34 cellular contexts compared by ENCODE assay signal in the genomic region with DNA sequence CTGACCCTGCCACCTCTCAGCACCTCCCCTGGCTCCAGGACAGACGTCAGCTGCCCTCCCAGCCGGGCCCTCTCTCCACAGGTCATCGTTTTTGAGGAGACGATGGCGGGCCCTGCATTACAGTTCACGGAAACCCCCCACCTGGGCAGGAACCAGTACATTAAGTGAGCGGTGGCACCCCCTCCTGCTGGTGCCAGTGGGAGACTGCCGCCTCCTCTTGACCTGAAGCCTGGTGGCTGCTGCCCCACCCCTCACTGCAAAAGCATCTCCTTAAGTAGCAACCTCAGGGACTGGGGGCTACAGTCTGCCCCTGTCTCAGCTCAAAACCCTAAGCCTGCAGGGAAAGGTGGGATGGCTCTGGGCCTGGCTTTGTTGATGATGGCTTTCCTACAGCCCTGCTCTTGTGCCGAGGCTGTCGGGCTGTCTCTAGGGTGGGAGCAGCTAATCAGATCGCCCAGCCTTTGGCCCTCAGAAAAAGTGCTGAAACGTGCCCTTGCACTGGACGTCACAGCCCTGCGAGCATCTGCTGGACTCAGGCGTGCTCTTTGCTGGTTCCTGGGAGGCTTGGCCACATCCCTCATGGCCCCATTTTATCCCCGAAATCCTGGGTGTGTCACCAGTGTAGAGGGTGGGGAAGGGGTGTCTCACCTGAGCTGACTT. TPM values are rescaled to one million over a fixed set of nuclear protein-coding genes. Genes with fewer than 3 reads are reported as not detected.
"Had no signal": no experiment of that assay in that cellular context is flagged by ENCODE, and none has a peak within 500 bp of the region (broad histone marks: within the 10 kb centered on the region; RNA-seq: fewer than 3 reads in every experiment).

No MANE protein-coding gene starts in this region.

- DNase-seq: dermis blood vessel endothelial cell; effector memory CD4-positive, alpha-beta T cell; foreskin keratinocyte; heart right ventricle; hippocampal formation; kidney glomerular epithelial cell; naive B cell; retina; stimulated activated CD4-positive, alpha-beta T cell treated with anti-CD3 and anti-CD28 coated beads, Interleukin-2, amount 100 ng/mL, for 24 hours; stimulated activated CD4-positive, alpha-beta T cell treated with anti-CD3 and anti-CD28 coated beads, Interleukin-4, amount 100 ng/mL, for 24 hours; stimulated activated naive CD8-positive, alpha-beta T cell treated with anti-CD3 and anti-CD28 coated beads, Interleukin-15, Interleukin-2, amounts not matched to agents 100 U/mL and 50 U/mL, for 24 hours; substantia nigra; testis; tibial artery; upper lobe of left lung had no signal

- H3K4me3 ChIP-seq: coronary artery, esophagus muscularis mucosa, gastroesophageal sphincter, heart right ventricle, lung, mucosa of descending colon, right lobe of liver, smooth muscle cell, testis, tibial artery, upper lobe of left lung had no signal

- H3K36me3 Mint-ChIP-seq: memory B cell; mesothelial cell of epicardium; naive B cell; natural killer cell treated with Interleukin-12 subunit alpha and Interleukin-12 subunit beta and Interleukin-15 and Interleukin-18, amount 100 ng/mL, for 72 hours; stimulated activated memory B cell treated with anti-CD40 and anti-IgM and Interleukin-4, amounts not matched to agents 10 μg/mL and 1 μg/mL and 100 μg/mL, for 72 hours had no signal

- H3K27me3 Mint-ChIP-seq: natural killer cell treated with Interleukin-12 subunit alpha and Interleukin-12 subunit beta and Interleukin-15 and Interleukin-18, amount 100 ng/mL, for 72 hours had no signal

- H3K27ac ChIP-seq: coronary artery, esophagus muscularis mucosa, foreskin keratinocyte, gastroesophageal sphincter, heart right ventricle, right lobe of liver, testis, tibial artery, upper lobe of left lung had no signal

- H3K4me2 ChIP-seq: smooth muscle cell had no signal

- ATAC-seq: foreskin keratinocyte; gastroesophageal sphincter; heart right ventricle; left ventricle myocardium superior; mucosa of descending colon; natural killer cell treated with Interleukin-12 subunit alpha and Interleukin-12 subunit beta and Interleukin-15 and Interleukin-18, amount 100 ng/mL, for 72 hours; right lobe of liver; stimulated activated memory B cell treated with anti-CD40 and anti-IgM and Interleukin-4, amounts not matched to agents 10 μg/mL and 1 μg/mL and 100 μg/mL, for 72 hours; stimulated activated naive CD8-positive, alpha-beta T cell treated with anti-CD3 and anti-CD28 coated beads, Interleukin-15, Interleukin-2, amounts not matched to agents 100 U/mL and 50 U/mL, for 24 hours had no signal

- H3K36me3 ChIP-seq: heart right ventricle, right lobe of liver, tibial artery, upper lobe of left lung had no signal

- H3K27ac Mint-ChIP-seq: memory B cell; mesothelial cell of epicardium; naive B cell; natural killer cell treated with Interleukin-12 subunit alpha and Interleukin-12 subunit beta and Interleukin-15 and Interleukin-18, amount 100 ng/mL, for 72 hours; stimulated activated memory B cell treated with anti-CD40 and anti-IgM and Interleukin-4, amounts not matched to agents 10 μg/mL and 1 μg/mL and 100 μg/mL, for 72 hours had no signal

- H3K9me3 ChIP-seq: esophagus muscularis mucosa, gastroesophageal sphincter, heart right ventricle, mucosa of descending colon, right lobe of liver, testis, tibial artery, upper lobe of left lung had no signal

- H3K4me1 Mint-ChIP-seq: memory B cell; mesothelial cell of epicardium; naive B cell; neural crest cell; stimulated activated memory B cell treated with anti-CD40 and anti-IgM and Interleukin-4, amounts not matched to agents 10 μg/mL and 1 μg/mL and 100 μg/mL, for 72 hours had no signal

- H3K4me1 ChIP-seq: esophagus muscularis mucosa, foreskin keratinocyte, gastroesophageal sphincter, heart right ventricle, right lobe of liver, testis, tibial artery, upper lobe of left lung had no signal

- H3K27me3 ChIP-seq: esophagus muscularis mucosa, foreskin keratinocyte, gastroesophageal sphincter, right lobe of liver, testis, tibial artery, upper lobe of left lung had no signal

- H3K9me3 Mint-ChIP-seq: central memory CD8-positive, alpha-beta T cell; memory B cell; mesothelial cell of epicardium; natural killer cell treated with Interleukin-12 subunit alpha and Interleukin-12 subunit beta and Interleukin-15 and Interleukin-18, amount 100 ng/mL, for 72 hours; neural crest cell; stimulated activated memory B cell treated with anti-CD40 and anti-IgM and Interleukin-4, amounts not matched to agents 10 μg/mL and 1 μg/mL and 100 μg/mL, for 72 hours had no signal

- H3K4me3 Mint-ChIP-seq: central memory CD8-positive, alpha-beta T cell; memory B cell; mesothelial cell of epicardium; natural killer cell treated with Interleukin-12 subunit alpha and Interleukin-12 subunit beta and Interleukin-15 and Interleukin-18, amount 100 ng/mL, for 72 hours; neural crest cell; stimulated activated memory B cell treated with anti-CD40 and anti-IgM and Interleukin-4, amounts not matched to agents 10 μg/mL and 1 μg/mL and 100 μg/mL, for 72 hours had no signal

RNA-seq across cellular contexts. Expression of a gene that starts 37.0 kb away (rescaled TPM):
- total RNA-seq: dermis blood vessel endothelial cell, endothelial cell of umbilical vein, epithelial cell of proximal tubule, pulmonary artery endothelial cell, smooth muscle cell had no signal
- polyA plus RNA-seq: fibroblast of lung, smooth muscle cell had no signal

RNA-seq across cellular contexts. Expression of a gene that starts 43.2 kb away (rescaled TPM):
- total RNA-seq: osteocyte had no signal
